ENCODE assay signal across 15 cellular contexts in genomic region chr1:1246601-1247340, GRCh38. TPM values are rescaled to one million over a fixed set of nuclear protein-coding genes. Genes with fewer than 3 reads are reported as not detected.
DNase-seq lines count a peak whose midpoint lies in the region; ATAC-seq, FAIRE-seq and TF ChIP-seq lines count a peak whose summit lies in the region.
"Had no signal": no experiment of that assay in that cellular context is flagged by ENCODE, and none has a peak within 500 bp of the region (broad histone marks: within the 10 kb centered on the region; RNA-seq: fewer than 3 reads in every experiment).

TSS of gene C1QTNF12 (minus strand) at chr1:1246722. CDS start at chr1:1246690, 32 bp downstream.

- H3K79me2 ChIP-seq in astrocyte (ENCODE audit: insufficient read depth, low read length) = no peaks in the 10 kb centered on the region

- H3K27me3 ChIP-seq in left ventricle myocardium inferior (ENCODE audit: low read depth) (peaks cover 52% of the 10 kb centered on the region), astrocyte (ENCODE audit: insufficient read depth, low read length) (peaks cover 3% of the 10 kb centered on the region), upper lobe of right lung (peaks cover 11% of the 10 kb centered on the region)

- H3K36me3 ChIP-seq in left ventricle myocardium inferior (no peaks in the 10 kb centered on the region), astrocyte (ENCODE audit: insufficient read depth, low read length) (no peaks in the 10 kb centered on the region), upper lobe of right lung (no peaks in the 10 kb centered on the region)
- H3K36me3 ChIP-seq: right atrium auricular region had no signal

- DNase-seq in left ventricle myocardium inferior (no peak), Right ventricle myocardium superior (no peak), astrocyte (ENCODE audit: low read depth) (no peak), left kidney (ENCODE audit: low read depth, low spot score) (peak; percentile 71), upper lobe of right lung (peak; percentile 62), GM03348 (ENCODE audit: low spot score) (no peak), NCI-H526 treated with DMSO at 0.1 percent for 48 hours (lab: John Stamatoyannopoulos, UW) (no peak), GM12892 (ENCODE audit: insufficient read length) (no peak)
- DNase-seq: activated CD8-positive, alpha-beta T cell treated with anti-CD3 and anti-CD28 coated beads, Interleukin-2, amount 10 ng/mL, durations not matched to agents 7 days and 5 days; activated effector memory CD4-positive, alpha-beta T cell treated with anti-CD3 and anti-CD28 coated beads, Interleukin-2, amount 50 U/mL, for 16 hours; MV-4-11; stimulated activated CD4-positive, alpha-beta T cell treated with anti-CD3 and anti-CD28 coated beads, Interleukin-2, amount 100 ng/mL, for 24 hours had no signal

- H4K20me1 ChIP-seq in astrocyte (ENCODE audit: insufficient read depth, low read length) = peaks cover 6% of the 10 kb centered on the region

- H3K36me3 Mint-ChIP-seq in astrocyte (ENCODE audit: low read depth, unreplicated experiment) = peaks cover 2% of the 10 kb centered on the region

- no peak for FAIRE-seq in astrocyte (lab: Jason Lieb, UNC)
- FAIRE-seq in GM12892 (lab: Jason Lieb, UNC) = no peak

- H3K27ac ChIP-seq in left ventricle myocardium inferior (replicated peaks) = no peak within 1 kb of the TSS
- no peak within 1 kb of the TSS for H3K27ac ChIP-seq in astrocyte (ENCODE audit: low read depth, low read length)
- no peak within 1 kb of the TSS for H3K27ac ChIP-seq in upper lobe of right lung
- H3K27ac ChIP-seq: right atrium auricular region, tibial nerve had no signal

- no peak within 1 kb of the TSS for H2AFZ ChIP-seq in astrocyte (ENCODE audit: low read depth, low read length)

- H3K4me3 ChIP-seq in left ventricle myocardium inferior = peak within 1 kb of the TSS; percentile 21
- H3K4me3 ChIP-seq in astrocyte (ENCODE audit: insufficient read depth, low read depth, low read length) = no peak within 1 kb of the TSS
- no peak within 1 kb of the TSS for H3K4me3 ChIP-seq in upper lobe of right lung
- H3K4me3 ChIP-seq: lung, tibial nerve had no signal

- no peak within 1 kb of the TSS for H3K4me3 Mint-ChIP-seq in astrocyte (ENCODE audit: unreplicated experiment)
- H3K4me3 Mint-ChIP-seq: activated CD8-positive, alpha-beta T cell treated with anti-CD3 and anti-CD28 coated beads, Interleukin-2, amount 10 ng/mL, durations not matched to agents 7 days and 5 days had no signal

- no peak for TF ChIP-seq POLR2A in GM12892 (IDR thresholded peaks at IDR 0.05; ENCODE audit: low read depth, low read length)

- no peaks in the 10 kb centered on the region for H3K27me3 Mint-ChIP-seq in astrocyte (ENCODE audit: low read depth, unreplicated experiment)

- H3K4me1 ChIP-seq in left ventricle myocardium inferior (peaks cover 13% of the 10 kb centered on the region), astrocyte (ENCODE audit: insufficient read depth, low read length) (no peaks in the 10 kb centered on the region), upper lobe of right lung (no peaks in the 10 kb centered on the region)

- no peaks in the 10 kb centered on the region for H3K9me3 Mint-ChIP-seq in astrocyte (ENCODE audit: unreplicated experiment)

- H3K27ac Mint-ChIP-seq in astrocyte (ENCODE audit: unreplicated experiment) = no peak within 1 kb of the TSS
- H3K27ac Mint-ChIP-seq: activated CD8-positive, alpha-beta T cell treated with anti-CD3 and anti-CD28 coated beads, Interleukin-2, amount 10 ng/mL, durations not matched to agents 7 days and 5 days had no signal

- H3K4me2 ChIP-seq in astrocyte (ENCODE audit: low read length) = peak within 1 kb of the TSS; percentile 55

- H3K9ac ChIP-seq in astrocyte (ENCODE audit: low read length) = no peak within 1 kb of the TSS

- no peak for TF ChIP-seq CTCF in left ventricle myocardium inferior (IDR thresholded peaks at IDR 0.05; ENCODE audit: borderline replicate concordance)
- TF ChIP-seq CTCF in astrocyte (IDR thresholded peaks at IDR 0.05; ENCODE audit: insufficient read depth, low read depth, low read length) = no peak
- no peak for TF ChIP-seq CTCF in upper lobe of right lung (IDR thresholded peaks at IDR 0.05)

- peaks cover 3% of the 10 kb centered on the region for H3K4me1 Mint-ChIP-seq in astrocyte (ENCODE audit: low read depth, unreplicated experiment)

- intact Hi-C loops in left ventricle myocardium inferior (cut with micrococcal nuclease) (no loop called here), Right ventricle myocardium superior (cut with DNase I) (no loop called here), upper lobe of right lung (cut with DNase I) (no loop called here)

- H3K9me3 ChIP-seq in left ventricle myocardium inferior (replicated peaks) = no peaks in the 10 kb centered on the region
- H3K9me3 ChIP-seq in astrocyte (ENCODE audit: insufficient read depth, low read depth, low read length) = no peaks in the 10 kb centered on the region
- H3K9me3 ChIP-seq in upper lobe of right lung = no peaks in the 10 kb centered on the region
- H3K9me3 ChIP-seq: right atrium auricular region, tibial nerve had no signal

- ATAC-seq in Right ventricle myocardium superior (ENCODE audit: poor library complexity) (no peak), upper lobe of right lung (no peak)
- ATAC-seq: activated CD8-positive, alpha-beta T cell treated with anti-CD3 and anti-CD28 coated beads, Interleukin-2, amount 10 ng/mL, durations not matched to agents 7 days and 5 days had no signal

RNA-seq across cellular contexts. Expression of gene C1QTNF12, which starts in this region (rescaled TPM):
- total RNA-seq in left ventricle myocardium inferior (0.55 TPM), Right ventricle myocardium superior (0.51 TPM), astrocyte (3.9 and 4.7 TPM in 2 replicates), upper lobe of right lung (2.6 TPM)
- not detected for polyA plus RNA-seq in GM12892 (2012; ENCODE audit: missing spikeins)
- total RNA-seq: right atrium auricular region had no signal

Comparison
In these comparisons a context has a peak if more than half of its experiments do, and no peak if none do; other contexts are left out.
1. DNase-seq: peak in left kidney (single experiment) and upper lobe of right lung (single experiment); none in left ventricle myocardium inferior (single experiment), Right ventricle myocardium superior (single experiment), astrocyte (single experiment), GM03348 (single experiment), NCI-H526 treated with DMSO at 0.1 percent for 48 hours (single experiment) and GM12892 (single experiment).